Comparison of ENCODE assay signal across 8 cellular contexts in the genomic region with DNA sequence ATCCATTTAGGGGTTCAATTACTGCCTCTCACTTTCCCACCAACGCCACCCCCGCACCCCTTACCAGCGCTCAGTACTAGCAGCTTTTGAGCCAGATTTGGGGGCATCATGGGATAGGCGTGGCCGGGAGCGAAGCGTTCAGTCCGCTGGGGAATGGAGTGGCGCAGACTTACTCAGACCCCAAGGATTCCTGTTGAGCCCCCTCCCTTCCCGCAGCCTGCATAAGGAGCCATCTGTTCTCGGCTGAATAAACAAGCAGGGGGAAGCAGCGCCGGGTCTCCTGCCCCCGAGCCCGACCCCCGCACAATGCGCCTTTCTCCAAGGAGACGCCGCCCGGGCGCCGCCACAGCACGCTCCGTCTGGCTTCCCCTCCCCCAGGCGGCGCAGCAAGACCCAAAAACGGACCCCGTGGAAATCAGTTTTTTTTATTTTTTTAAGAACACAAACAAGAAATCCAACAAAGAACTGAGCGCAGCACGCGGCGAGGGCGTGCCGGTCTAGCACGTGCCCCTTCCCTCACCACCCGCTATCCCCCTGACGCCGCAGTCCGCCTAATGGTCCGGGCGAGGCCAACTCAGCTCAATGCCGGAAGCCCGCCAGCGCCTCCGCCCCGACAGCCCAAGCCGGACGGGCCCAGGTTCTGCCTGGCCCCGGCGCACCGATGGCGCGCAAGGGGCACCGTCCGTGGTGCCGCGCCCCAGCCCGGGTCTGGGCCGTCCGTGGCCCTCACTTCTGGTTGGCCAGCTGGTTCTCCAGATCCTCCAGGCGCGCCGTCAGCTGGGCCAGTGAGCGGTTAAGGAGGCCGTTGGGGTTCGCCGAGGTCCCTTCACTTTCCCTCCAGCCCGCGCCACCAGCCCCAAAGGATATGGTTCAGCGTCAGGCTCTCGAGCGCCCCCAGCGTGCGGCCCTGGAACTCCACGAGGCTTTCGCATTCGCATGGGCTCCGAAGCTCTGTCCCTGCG. TPM values are rescaled to one million over a fixed set of nuclear protein-coding genes. Genes with fewer than 3 reads are reported as not detected.
DNase-seq lines count a peak whose midpoint lies in the region; ATAC-seq, FAIRE-seq and TF ChIP-seq lines count a peak whose summit lies in the region.

No MANE protein-coding gene starts in this region.

- peak overlapping the region; percentile 69 for H3K4me3 ChIP-seq in endodermal cell (ENCODE audit: low read length)

- H3K27ac ChIP-seq in endodermal cell (ENCODE audit: low read depth, low read length): peak overlapping the region; percentile 97

- peaks cover 20% of the 10 kb centered on the region for H3K9me3 ChIP-seq in endodermal cell (ENCODE audit: control insufficient read depth, low read length)

- H3K4me3 Mint-ChIP-seq in endodermal cell: peak overlapping the region; percentile 58
- peak overlapping the region; percentile 63 for H3K4me3 Mint-ChIP-seq in mesothelial cell of epicardium

- no peaks in the 10 kb centered on the region for H3K36me3 ChIP-seq in endodermal cell (ENCODE audit: control insufficient read depth, insufficient read depth, low read length)

- ATAC-seq in HG03095 (IDR thresholded peaks at IDR 0.05; ENCODE audit: unreplicated experiment) (peak; percentile 66), HG03439 (IDR thresholded peaks at IDR 0.05; ENCODE audit: unreplicated experiment) (no peak)

- WGBS in endodermal cell (ENCODE audit: insufficient coverage in 1 of 2, insufficient read length in 1 of 2), 2 experiments: 12 to 13% methylated on average over 50 to 79 of the region's 79 CpGs

- peaks cover 23% of the 10 kb centered on the region for H3K9me3 Mint-ChIP-seq in endodermal cell
- H3K9me3 Mint-ChIP-seq in mesothelial cell of epicardium: no peaks in the 10 kb centered on the region

- peak overlapping the region; percentile 27 for H3K9ac ChIP-seq in endodermal cell (ENCODE audit: extremely low read depth, low read length, poor library complexity, severe bottlenecking)

- H3K4me1 ChIP-seq in endodermal cell (ENCODE audit: control insufficient read depth, insufficient read depth, low read length): no peaks in the 10 kb centered on the region

- no peak overlapping the region for H3K27ac Mint-ChIP-seq in endodermal cell
- peak overlapping the region; percentile 16 for H3K27ac Mint-ChIP-seq in mesothelial cell of epicardium

- DNase-seq in D721Med (ENCODE audit: insufficient read length, low spot score) (peak; percentile 94), NCI-H748 (lab: John Stamatoyannopoulos, UW; ENCODE audit: unreplicated experiment) (peak; percentile 78), endodermal cell (peak; percentile 97), mesothelial cell of epicardium (ENCODE audit: low spot score in 2 of 2, unreplicated experiment in 2 of 2) (peak; percentile 66 to 89)
- DNase-seq in activated CD8-positive, alpha-beta memory T cell treated with anti-CD3 and anti-CD28 coated beads, Interleukin-2, amount 50 U/mL, for 1 hour (ENCODE audit: extremely low read depth): peak; percentile 30
- peak; percentile 78 for DNase-seq in stimulated activated CD8-positive, alpha-beta memory T cell treated with anti-CD3 and anti-CD28 coated beads, Interleukin-15, amount 100 ng/mL, for 24 hours (ENCODE audit: low read depth)

- peak; percentile 81 for TF ChIP-seq CTCF in D721Med (IDR thresholded peaks at IDR 0.05; ENCODE audit: insufficient read depth, missing control alignments)
- peak; percentile 94 for TF ChIP-seq CTCF in endodermal cell (conservative IDR thresholded peaks at IDR 0.05)
- TF ChIP-seq CTCF in mesothelial cell of epicardium (IDR thresholded peaks at IDR 0.05; ENCODE audit: unreplicated experiment): peak; percentile 94

- H3K27me3 Mint-ChIP-seq in endodermal cell (ENCODE audit: insufficient read depth) (peaks cover 61% of the 10 kb centered on the region), mesothelial cell of epicardium (ENCODE audit: low read depth) (peaks cover 46% of the 10 kb centered on the region)

- peaks cover 26% of the 10 kb centered on the region for H3K27me3 ChIP-seq in endodermal cell (ENCODE audit: control insufficient read depth, insufficient read depth, low read length, poor library complexity, severe bottlenecking)

- H3K36me3 Mint-ChIP-seq in endodermal cell (ENCODE audit: low read depth): no peaks in the 10 kb centered on the region
- H3K36me3 Mint-ChIP-seq in mesothelial cell of epicardium: no peaks in the 10 kb centered on the region

- FAIRE-seq in D721Med (lab: Jason Lieb, UNC): no peak

- H3K4me1 Mint-ChIP-seq in endodermal cell (peaks cover 16% of the 10 kb centered on the region), mesothelial cell of epicardium (no peaks in the 10 kb centered on the region)

RNA-seq across cellular contexts. Expression of gene RBPJL, which starts 13.3 kb away (rescaled TPM):
- total RNA-seq in endodermal cell (not detected), mesothelial cell of epicardium (not detected in 3 replicates)
- not detected for polyA plus RNA-seq in endodermal cell (2013, experiment 1 of 2)
- not detected for polyA plus RNA-seq in endodermal cell (2013, experiment 2 of 2)

RNA-seq across cellular contexts. Expression of gene MATN4, which starts 14.8 kb away (rescaled TPM):
- total RNA-seq in endodermal cell (under 1 TPM; 0.20 to 0.46 TPM), mesothelial cell of epicardium (0.11 TPM in 1 of 3 replicates, not detected in the others)
- polyA plus RNA-seq in endodermal cell (2013, experiment 1 of 2): 0.50 TPM
- 0.17 TPM for polyA plus RNA-seq in endodermal cell (2013, experiment 2 of 2)

RNA-seq across cellular contexts. Expression of gene SLPI, which starts 39.0 kb away (rescaled TPM):
- total RNA-seq in endodermal cell (not detected), mesothelial cell of epicardium (not detected in 3 replicates)
- 0.75 TPM for polyA plus RNA-seq in endodermal cell (2013, experiment 1 of 2)
- not detected for polyA plus RNA-seq in endodermal cell (2013, experiment 2 of 2)

RNA-seq across cellular contexts. Expression of gene SDC4, which starts 54.9 kb away (rescaled TPM):
- total RNA-seq in endodermal cell (100 to 1,000 TPM in 1 of 2 donors, 10 to 100 TPM in 1; 78.0 to 118 TPM), mesothelial cell of epicardium (44.3 to 46.7 TPM (median 46.7 TPM) in 3 replicates)
- polyA plus RNA-seq in endodermal cell (2013, experiment 1 of 2): 34.2 TPM
- polyA plus RNA-seq in endodermal cell (2013, experiment 2 of 2): 32.7 TPM

Comparison
In these comparisons a context has a peak if more than half of its experiments do, and no peak if none do; other contexts are left out.
1. DNase-seq: peak in every context shown above with its lines; median percentile 97 in endodermal cell; 94 in D721Med; 78 in NCI-H748; 78 in stimulated activated CD8-positive, alpha-beta memory T cell treated with anti-CD3 and anti-CD28 coated beads, Interleukin-15, amount 100 ng/mL, for 24 hours; 78 in mesothelial cell of epicardium; 30 in activated CD8-positive, alpha-beta memory T cell treated with anti-CD3 and anti-CD28 coated beads, Interleukin-2, amount 50 U/mL, for 1 hour.